2 cellular contexts compared by ENCODE assay signal in genomic region chr7:158741294-158741666, GRCh38.
TF ChIP-seq lines count a peak whose summit lies in the region.

No MANE protein-coding gene starts in this region.

TF ChIP-seq in A549, 52 proteins besides CTCF, POLR2A, EP300 and RAD21 (continued from another document):
- TF ChIP-seq, protein P1, sequence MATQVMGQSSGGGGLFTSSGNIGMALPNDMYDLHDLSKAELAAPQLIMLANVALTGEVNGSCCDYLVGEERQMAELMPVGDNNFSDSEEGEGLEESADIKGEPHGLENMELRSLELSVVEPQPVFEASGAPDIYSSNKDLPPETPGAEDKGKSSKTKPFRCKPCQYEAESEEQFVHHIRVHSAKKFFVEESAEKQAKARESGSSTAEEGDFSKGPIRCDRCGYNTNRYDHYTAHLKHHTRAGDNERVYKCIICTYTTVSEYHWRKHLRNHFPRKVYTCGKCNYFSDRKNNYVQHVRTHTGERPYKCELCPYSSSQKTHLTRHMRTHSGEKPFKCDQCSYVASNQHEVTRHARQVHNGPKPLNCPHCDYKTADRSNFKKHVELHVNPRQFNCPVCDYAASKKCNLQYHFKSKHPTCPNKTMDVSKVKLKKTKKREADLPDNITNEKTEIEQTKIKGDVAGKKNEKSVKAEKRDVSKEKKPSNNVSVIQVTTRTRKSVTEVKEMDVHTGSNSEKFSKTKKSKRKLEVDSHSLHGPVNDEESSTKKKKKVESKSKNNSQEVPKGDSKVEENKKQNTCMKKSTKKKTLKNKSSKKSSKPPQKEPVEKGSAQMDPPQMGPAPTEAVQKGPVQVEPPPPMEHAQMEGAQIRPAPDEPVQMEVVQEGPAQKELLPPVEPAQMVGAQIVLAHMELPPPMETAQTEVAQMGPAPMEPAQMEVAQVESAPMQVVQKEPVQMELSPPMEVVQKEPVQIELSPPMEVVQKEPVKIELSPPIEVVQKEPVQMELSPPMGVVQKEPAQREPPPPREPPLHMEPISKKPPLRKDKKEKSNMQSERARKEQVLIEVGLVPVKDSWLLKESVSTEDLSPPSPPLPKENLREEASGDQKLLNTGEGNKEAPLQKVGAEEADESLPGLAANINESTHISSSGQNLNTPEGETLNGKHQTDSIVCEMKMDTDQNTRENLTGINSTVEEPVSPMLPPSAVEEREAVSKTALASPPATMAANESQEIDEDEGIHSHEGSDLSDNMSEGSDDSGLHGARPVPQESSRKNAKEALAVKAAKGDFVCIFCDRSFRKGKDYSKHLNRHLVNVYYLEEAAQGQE (IDR thresholded peaks at IDR 0.05): no peak
- TF ChIP-seq PHF8 (IDR thresholded peaks at IDR 0.05; ENCODE audit: borderline replicate concordance, low read depth) (no peak), HDAC2 (IDR thresholded peaks at IDR 0.05) (no peak), ZFP36 (IDR thresholded peaks at IDR 0.05; ENCODE audit: borderline replicate concordance, partially characterized antibody) (no peak), CEBPB (IDR thresholded peaks at IDR 0.05) (no peak), E2F6 (IDR thresholded peaks at IDR 0.05; ENCODE audit: borderline replicate concordance, low read depth) (no peak), EHMT2 (IDR thresholded peaks at IDR 0.05; ENCODE audit: low read depth) (no peak), FOSL2 (IDR thresholded peaks at IDR 0.05) (no peak), FOSL2 (CRISPR knock-in tag; IDR thresholded peaks at IDR 0.05) (no peak), CBX2 (IDR thresholded peaks at IDR 0.05; ENCODE audit: borderline replicate concordance, low read depth) (no peak), MAZ (IDR thresholded peaks at IDR 0.05; ENCODE audit: borderline replicate concordance, low read depth, low read length) (no peak), KDM5A (IDR thresholded peaks at IDR 0.05) (no peak), HEYL (CRISPR knock-in tag; IDR thresholded peaks at IDR 0.05) (no peak), JUNB (IDR thresholded peaks at IDR 0.05) (no peak), POLR2AphosphoS2 (conservative IDR thresholded peaks at IDR 0.05; ENCODE audit: low read length) (no peak)
- TF ChIP-seq, protein P2, sequence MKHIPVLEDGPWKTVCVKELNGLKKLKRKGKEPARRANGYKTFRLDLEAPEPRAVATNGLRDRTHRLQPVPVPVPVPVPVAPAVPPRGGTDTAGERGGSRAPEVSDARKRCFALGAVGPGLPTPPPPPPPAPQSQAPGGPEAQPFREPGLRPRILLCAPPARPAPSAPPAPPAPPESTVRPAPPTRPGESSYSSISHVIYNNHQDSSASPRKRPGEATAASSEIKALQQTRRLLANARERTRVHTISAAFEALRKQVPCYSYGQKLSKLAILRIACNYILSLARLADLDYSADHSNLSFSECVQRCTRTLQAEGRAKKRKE (CRISPR knock-in tag; IDR thresholded peaks at IDR 0.05; ENCODE audit: low read depth): no peak

TF ChIP-seq in endothelial cell of umbilical vein, 7 proteins besides CTCF, POLR2A, EP300 and RAD21 (continued from another document):
- TF ChIP-seq EZH2 (IDR thresholded peaks at IDR 0.05; ENCODE audit: borderline replicate concordance, low read depth, low read length, severe bottlenecking): no peak
- no peak for TF ChIP-seq FOS (IDR thresholded peaks at IDR 0.05; ENCODE audit: borderline replicate concordance, insufficient read depth, low read length)
- no peak for TF ChIP-seq MYC (IDR thresholded peaks at IDR 0.05; ENCODE audit: low read depth, low read length)
- TF ChIP-seq POLR2AphosphoS5 (IDR thresholded peaks at IDR 0.05; ENCODE audit: insufficient read depth, low read depth, low read length): no peak
- no peak for TF ChIP-seq JUN (IDR thresholded peaks at IDR 0.05; ENCODE audit: borderline replicate concordance, insufficient read depth, insufficient read length, low read depth)
- no peak for TF ChIP-seq GATA2 (IDR thresholded peaks at IDR 0.05; ENCODE audit: insufficient read depth, insufficient read length, low read depth, low read length)
